In genomic region chr2:218659258-218659987, GRCh38 we compare ENCODE assay signal across 8 cellular contexts. TPM values are rescaled to one million over a fixed set of nuclear protein-coding genes. Genes with fewer than 3 reads are reported as not detected.
DNase-seq lines count a peak whose midpoint lies in the region; ATAC-seq and TF ChIP-seq lines count a peak whose summit lies in the region.

Gene BCS1L (plus strand): TSS chr2:218659683. CDS start chr2:218660988, 1,305 bp downstream.
Gene ZNF142 (minus strand): TSS chr2:218659623. CDS start chr2:218656429, 3,194 bp downstream.

- TF ChIP-seq POLR2A in GM15510 (IDR thresholded peaks at IDR 0.05; ENCODE audit: borderline replicate concordance, extremely low read depth, insufficient read length), result peak; percentile 81

- H3K27me3 ChIP-seq in left ventricle myocardium inferior (ENCODE audit: low read depth) (no peaks in the 10 kb centered on the region), upper lobe of right lung (no peaks in the 10 kb centered on the region)

- peak; percentile 92 for ATAC-seq in HG02884 (IDR thresholded peaks at IDR 0.05; ENCODE audit: unreplicated experiment)
- ATAC-seq in upper lobe of right lung, result peak; percentile 98

- peaks cover 63% of the 10 kb centered on the region for H3K4me1 ChIP-seq in left ventricle myocardium inferior
- peaks cover 14% of the 10 kb centered on the region for H3K4me1 ChIP-seq in upper lobe of right lung

- intact Hi-C loops in left ventricle myocardium inferior (cut with micrococcal nuclease), result no loop called here
- intact Hi-C loops in upper lobe of right lung (cut with DNase I), result no loop called here

- peak within 1 kb of the TSS; percentile 90 for H3K27ac Mint-ChIP-seq in T-helper 1 cell treated with Interleukin-12 subunit alpha and Interleukin-12 subunit beta and Interleukin-4 antibody, amounts not matched to agents 30 μg/mL and 1 μg/mL, for 36 hours
- H3K27ac Mint-ChIP-seq in progenitor cell of endocrine pancreas, result peak within 1 kb of the TSS; percentile 92

- H3K9me3 ChIP-seq in left ventricle myocardium inferior (replicated peaks) (no peaks in the 10 kb centered on the region), upper lobe of right lung (no peaks in the 10 kb centered on the region)

- H3K36me3 Mint-ChIP-seq in T-helper 1 cell treated with Interleukin-12 subunit alpha and Interleukin-12 subunit beta and Interleukin-4 antibody, amounts not matched to agents 30 μg/mL and 1 μg/mL, for 36 hours (ENCODE audit: low read depth), result peaks cover 32% of the 10 kb centered on the region
- peaks cover 12% of the 10 kb centered on the region for H3K36me3 Mint-ChIP-seq in progenitor cell of endocrine pancreas (ENCODE audit: insufficient read depth)

- peak within 1 kb of the TSS; percentile 89 for H3K27ac ChIP-seq in left ventricle myocardium inferior (replicated peaks)
- peak within 1 kb of the TSS; percentile 71 for H3K27ac ChIP-seq in upper lobe of right lung

- H3K4me3 ChIP-seq in left ventricle myocardium inferior, result peak within 1 kb of the TSS; percentile 98
- peak within 1 kb of the TSS; percentile 98 for H3K4me3 ChIP-seq in upper lobe of right lung

- DNase-seq in NCI-H1694 treated with DMSO at 0.1 percent for 48 hours (lab: John Stamatoyannopoulos, UW), result peak; percentile 91
- DNase-seq in amygdala (lab: John Stamatoyannopoulos, UW), result peak; percentile 20 to 96 (median 87)
- DNase-seq in left ventricle myocardium inferior, result peak; percentile 93
- peak; percentile 61 for DNase-seq in progenitor cell of endocrine pancreas (ENCODE audit: low spot score, unreplicated experiment)
- peak; percentile 95 for DNase-seq in upper lobe of right lung

- peak within 1 kb of the TSS; percentile 96 for H3K4me3 Mint-ChIP-seq in T-helper 1 cell treated with Interleukin-12 subunit alpha and Interleukin-12 subunit beta and Interleukin-4 antibody, amounts not matched to agents 30 μg/mL and 1 μg/mL, for 36 hours
- peak within 1 kb of the TSS; percentile 94 for H3K4me3 Mint-ChIP-seq in progenitor cell of endocrine pancreas (ENCODE audit: low read depth)

- H3K36me3 ChIP-seq in left ventricle myocardium inferior (peaks cover 56% of the 10 kb centered on the region), upper lobe of right lung (peaks cover 63% of the 10 kb centered on the region)

- H3K27me3 Mint-ChIP-seq in T-helper 1 cell treated with Interleukin-12 subunit alpha and Interleukin-12 subunit beta and Interleukin-4 antibody, amounts not matched to agents 30 μg/mL and 1 μg/mL, for 36 hours (ENCODE audit: low read depth), result no peaks in the 10 kb centered on the region
- no peaks in the 10 kb centered on the region for H3K27me3 Mint-ChIP-seq in progenitor cell of endocrine pancreas

- no peaks in the 10 kb centered on the region for H3K9me3 Mint-ChIP-seq in T-helper 1 cell treated with Interleukin-12 subunit alpha and Interleukin-12 subunit beta and Interleukin-4 antibody, amounts not matched to agents 30 μg/mL and 1 μg/mL, for 36 hours
- no peaks in the 10 kb centered on the region for H3K9me3 Mint-ChIP-seq in progenitor cell of endocrine pancreas (ENCODE audit: low read depth)

- TF ChIP-seq CTCF in left ventricle myocardium inferior (IDR thresholded peaks at IDR 0.05; ENCODE audit: borderline replicate concordance) (no peak), progenitor cell of endocrine pancreas (IDR thresholded peaks at IDR 0.05; ENCODE audit: unreplicated experiment) (no peak), upper lobe of right lung (IDR thresholded peaks at IDR 0.05) (no peak)

- H3K4me1 Mint-ChIP-seq in T-helper 1 cell treated with Interleukin-12 subunit alpha and Interleukin-12 subunit beta and Interleukin-4 antibody, amounts not matched to agents 30 μg/mL and 1 μg/mL, for 36 hours (ENCODE audit: low read depth), result peaks cover 18% of the 10 kb centered on the region
- peaks cover 21% of the 10 kb centered on the region for H3K4me1 Mint-ChIP-seq in progenitor cell of endocrine pancreas (ENCODE audit: low read depth)

RNA-seq across cellular contexts. Expression of gene BCS1L, which starts in this region (rescaled TPM):
- 48.6 TPM for total RNA-seq in left ventricle myocardium inferior
- total RNA-seq in progenitor cell of endocrine pancreas, result 45.8 and 49.9 TPM in 2 replicates
- total RNA-seq in upper lobe of right lung, result 38.5 TPM

RNA-seq across cellular contexts. Expression of gene ZNF142, which starts in this region (rescaled TPM):
- total RNA-seq in left ventricle myocardium inferior (19.9 TPM), progenitor cell of endocrine pancreas (42.2 and 43.1 TPM in 2 replicates), upper lobe of right lung (18.3 TPM)

Comparison
In these comparisons a context has a peak if more than half of its experiments do, and no peak if none do; other contexts are left out.
1. Peak in every context shown above with its lines: DNase-seq, ATAC-seq, H3K4me3 ChIP-seq and H3K27ac ChIP-seq.